ENCODE assay signal across 25 cellular contexts in genomic region chr1:153520818-153521476, GRCh38. TPM values are rescaled to one million over a fixed set of nuclear protein-coding genes. Genes with fewer than 3 reads are reported as not detected.
A peak's percentile ranks its signal among the peaks of the same experiment; 100 is the strongest.
DNase-seq lines count a peak whose midpoint lies in the region; ATAC-seq and TF ChIP-seq lines count a peak whose summit lies in the region.
"Had no signal": no experiment of that assay in that cellular context is flagged by ENCODE, and none has a peak within 500 bp of the region (broad histone marks: within the 10 kb centered on the region; RNA-seq: fewer than 3 reads in every experiment).

No MANE protein-coding gene starts in this region.

- TF ChIP-seq CTCF in HCT116 (IDR thresholded peaks at IDR 0.05 in 2 of 3, conservative IDR thresholded peaks at IDR 0.05 in 1 of 3; ENCODE audit: borderline replicate concordance in 1 of 3, insufficient read depth in 1 of 3, low read depth in 2 of 3, low read length in 2 of 3), result no peak
- no peak for TF ChIP-seq CTCF in RWPE1 (conservative IDR thresholded peaks at IDR 0.05; ENCODE audit: low read depth)

- H3K4me2 ChIP-seq in HCT116 (ENCODE audit: low read length), result peak overlapping the region; percentile 49; the same call in 1 of the 2 replicates

- RAD21 ChIA-PET in HCT116 (lab: Charles Lee; ENCODE audit: low non-redundant PET in 1 of 2, low total read pairs in 2 of 2, uncharacterized antibody in 2 of 2, unreplicated experiment in 2 of 2), result no interaction called here

- H3K27ac ChIP-seq in HCT116 (ENCODE audit: low read depth, low read length) (0 out of 2 replicates have a peak overlapping the region, but pooled peaks have one; percentile 30), RWPE1 (peak overlapping the region; percentile 54)
- H3K27ac ChIP-seq: esophagus muscularis mucosa, gastrocnemius medialis, parathyroid adenoma, SJSA1, vagina had no signal

- H3K4me3 Mint-ChIP-seq in stimulated activated effector memory CD8-positive, alpha-beta T cell treated with anti-CD3 and anti-CD28 coated beads, Interleukin-12 subunit alpha, Interleukin-12 subunit beta, amount 100 ng/mL, for 72 hours, result no peak overlapping the region
- H3K4me3 Mint-ChIP-seq in stimulated activated memory B cell treated with anti-CD40 and anti-IgM and Interleukin-4, amounts not matched to agents 10 μg/mL and 1 μg/mL and 100 μg/mL, for 72 hours, result no peak overlapping the region
- H3K4me3 Mint-ChIP-seq: activated CD4-positive, alpha-beta T cell treated with anti-CD3 and anti-CD28 coated beads, Interleukin-2, amount 10 ng/mL, durations not matched to agents 24 days and 14 days; activated naive CD8-positive, alpha-beta T cell treated with anti-CD3 and anti-CD28 coated beads for 36 hours; CD8-positive, alpha-beta memory T cell; naive thymus-derived CD8-positive, alpha-beta T cell; T-helper 1 cell treated with Interleukin-12 subunit alpha and Interleukin-12 subunit beta and Interleukin-4 antibody, amounts not matched to agents 30 μg/mL and 1 μg/mL, for 36 hours had no signal

- no peak for TF ChIP-seq RAD21 in HCT116 (IDR thresholded peaks at IDR 0.05; ENCODE audit: low read depth)

- no peak for ATAC-seq in HCT116
- no peak for ATAC-seq in stimulated activated effector memory CD8-positive, alpha-beta T cell treated with anti-CD3 and anti-CD28 coated beads, Interleukin-12 subunit alpha, Interleukin-12 subunit beta, amount 100 ng/mL, for 72 hours
- no peak for ATAC-seq in stimulated activated memory B cell treated with anti-CD40 and anti-IgM and Interleukin-4, amounts not matched to agents 10 μg/mL and 1 μg/mL and 100 μg/mL, for 72 hours
- ATAC-seq: gastrocnemius medialis; naive thymus-derived CD8-positive, alpha-beta T cell; sciatic nerve had no signal

- H2AFZ ChIP-seq in HCT116 (ENCODE audit: low read depth, low read length, poor library complexity, severe bottlenecking), result peak overlapping the region; percentile 54
- H2AFZ ChIP-seq: parathyroid adenoma had no signal

- no peak overlapping the region for H3K4me3 ChIP-seq in HCT116 (replicated peaks in 1 of 2; ENCODE audit: low read depth in 1 of 2, low read length in 2 of 2)
- H3K4me3 ChIP-seq: esophagus muscularis mucosa, gastrocnemius medialis, SJSA1, vagina had no signal

- POLR2A ChIA-PET in HCT116 (lab: Charles Lee) (interaction anchor here (0.6 to 4.8 kb wide), 7 partner anchors 13 to 113 kb away, joined by 3 to 51 read pairs (median 5); partner anchors contain the start of genes CHTOP and S100A6), RWPE1 (lab: Yijun Ruan, JAX; ENCODE audit: low non-redundant PET) (no interaction called here)

- peaks cover 9% of the 10 kb centered on the region for H3K27me3 Mint-ChIP-seq in stimulated activated memory B cell treated with anti-CD40 and anti-IgM and Interleukin-4, amounts not matched to agents 10 μg/mL and 1 μg/mL and 100 μg/mL, for 72 hours
- H3K27me3 Mint-ChIP-seq: activated CD4-positive, alpha-beta T cell treated with anti-CD3 and anti-CD28 coated beads, Interleukin-2, amount 10 ng/mL, durations not matched to agents 24 days and 14 days; activated naive CD8-positive, alpha-beta T cell treated with anti-CD3 and anti-CD28 coated beads for 36 hours; naive thymus-derived CD8-positive, alpha-beta T cell had no signal

- H3K4me1 ChIP-seq in HCT116 (ENCODE audit: control insufficient read depth in 1 of 2, insufficient read depth in 2 of 2, low read length in 2 of 2), result peaks cover 29 to 35% of the 10 kb centered on the region in 2 experiments
- H3K4me1 ChIP-seq: gastrocnemius medialis, parathyroid adenoma had no signal

- DNase-seq in HCT116 (ENCODE audit: low read depth, low spot score) (no peak), RWPE1 (ENCODE audit: low spot score) (no peak), islet precursor cell (peak; percentile 76), NCI-H345 (lab: John Stamatoyannopoulos, UW) (no peak), NOMO-1 treated with DMSO at 0.1 percent for 48 hours (lab: John Stamatoyannopoulos, UW; ENCODE audit: unreplicated experiment) (no peak)
- no peak for DNase-seq in stimulated activated effector memory CD8-positive, alpha-beta T cell treated with anti-CD3 and anti-CD28 coated beads, Interleukin-12 subunit alpha, Interleukin-12 subunit beta, amount 100 ng/mL, for 72 hours (ENCODE audit: low spot score in 2 of 2)
- DNase-seq: activated CD4-positive, alpha-beta T cell treated with anti-CD3 and anti-CD28 coated beads, Interleukin-2, amount 10 ng/mL, durations not matched to agents 24 days and 14 days; activated naive CD8-positive, alpha-beta T cell treated with anti-CD3 and anti-CD28 coated beads for 36 hours; CD8-positive, alpha-beta memory T cell; DMS53; effector memory CD4-positive, alpha-beta T cell; gastrocnemius medialis; Kasumi-1; naive thymus-derived CD8-positive, alpha-beta T cell; NCI-H1092; NCI-H2029; NCI-H226; OCI-M1 had no signal

- H3K27me3 ChIP-seq in HCT116 (ENCODE audit: insufficient read depth, low read length), result no peaks in the 10 kb centered on the region
- H3K27me3 ChIP-seq: esophagus muscularis mucosa, gastrocnemius medialis, SJSA1, vagina had no signal

- no peaks in the 10 kb centered on the region for H3K36me3 ChIP-seq in HCT116 (ENCODE audit: control insufficient read depth in 1 of 2, insufficient read depth in 2 of 2, low read length in 2 of 2)
- H3K36me3 ChIP-seq: esophagus muscularis mucosa, gastrocnemius medialis, SJSA1, vagina had no signal

- intact Hi-C loops in HCT116 (cut with micrococcal nuclease), result no loop called here

- H4K20me1 ChIP-seq in HCT116 (ENCODE audit: insufficient read depth), result no peaks in the 10 kb centered on the region

- no peaks in the 10 kb centered on the region for H3K36me3 Mint-ChIP-seq in stimulated activated effector memory CD8-positive, alpha-beta T cell treated with anti-CD3 and anti-CD28 coated beads, Interleukin-12 subunit alpha, Interleukin-12 subunit beta, amount 100 ng/mL, for 72 hours
- no peaks in the 10 kb centered on the region for H3K36me3 Mint-ChIP-seq in stimulated activated memory B cell treated with anti-CD40 and anti-IgM and Interleukin-4, amounts not matched to agents 10 μg/mL and 1 μg/mL and 100 μg/mL, for 72 hours
- H3K36me3 Mint-ChIP-seq: activated naive CD8-positive, alpha-beta T cell treated with anti-CD3 and anti-CD28 coated beads for 36 hours; naive thymus-derived CD8-positive, alpha-beta T cell had no signal

- no peaks in the 10 kb centered on the region for H3K9me3 Mint-ChIP-seq in stimulated activated effector memory CD8-positive, alpha-beta T cell treated with anti-CD3 and anti-CD28 coated beads, Interleukin-12 subunit alpha, Interleukin-12 subunit beta, amount 100 ng/mL, for 72 hours
- no peaks in the 10 kb centered on the region for H3K9me3 Mint-ChIP-seq in stimulated activated memory B cell treated with anti-CD40 and anti-IgM and Interleukin-4, amounts not matched to agents 10 μg/mL and 1 μg/mL and 100 μg/mL, for 72 hours
- H3K9me3 Mint-ChIP-seq: activated CD4-positive, alpha-beta T cell treated with anti-CD3 and anti-CD28 coated beads, Interleukin-2, amount 10 ng/mL, durations not matched to agents 24 days and 14 days; activated naive CD8-positive, alpha-beta T cell treated with anti-CD3 and anti-CD28 coated beads for 36 hours; CD8-positive, alpha-beta memory T cell; naive thymus-derived CD8-positive, alpha-beta T cell; T-helper 1 cell treated with Interleukin-12 subunit alpha and Interleukin-12 subunit beta and Interleukin-4 antibody, amounts not matched to agents 30 μg/mL and 1 μg/mL, for 36 hours had no signal

- CTCF ChIA-PET in HCT116 (lab: Charles Lee), result interaction anchor here (1.3 to 2.7 kb wide), 3 partner anchors 10 to 47 kb away, joined by 6 to 20 read pairs (median 8); no protein-coding TSS in a partner anchor
- CTCF ChIA-PET in RWPE1 (lab: Yijun Ruan, JAX), result interaction anchor here (1.0 kb wide), 1 partner anchor 10 kb away, joined by 3 read pairs; no protein-coding TSS in a partner anchor

- no peaks in the 10 kb centered on the region for H3K9me2 ChIP-seq in HCT116 (ENCODE audit: insufficient read depth)

- no peaks in the 10 kb centered on the region for H3K9me3 ChIP-seq in HCT116 (ENCODE audit: control insufficient read depth in 1 of 2, insufficient read depth in 1 of 2, low read depth in 1 of 2, low read length in 2 of 2)
- H3K9me3 ChIP-seq: esophagus muscularis mucosa, gastrocnemius medialis, SJSA1, vagina had no signal

- H3K27ac Mint-ChIP-seq in stimulated activated effector memory CD8-positive, alpha-beta T cell treated with anti-CD3 and anti-CD28 coated beads, Interleukin-12 subunit alpha, Interleukin-12 subunit beta, amount 100 ng/mL, for 72 hours, result peak overlapping the region; percentile 9
- H3K27ac Mint-ChIP-seq in stimulated activated memory B cell treated with anti-CD40 and anti-IgM and Interleukin-4, amounts not matched to agents 10 μg/mL and 1 μg/mL and 100 μg/mL, for 72 hours, result no peak overlapping the region
- H3K27ac Mint-ChIP-seq: activated CD4-positive, alpha-beta T cell treated with anti-CD3 and anti-CD28 coated beads, Interleukin-2, amount 10 ng/mL, durations not matched to agents 24 days and 14 days; activated naive CD8-positive, alpha-beta T cell treated with anti-CD3 and anti-CD28 coated beads for 36 hours; T-helper 1 cell treated with Interleukin-12 subunit alpha and Interleukin-12 subunit beta and Interleukin-4 antibody, amounts not matched to agents 30 μg/mL and 1 μg/mL, for 36 hours had no signal

- peaks cover 6% of the 10 kb centered on the region for H3K4me1 Mint-ChIP-seq in stimulated activated effector memory CD8-positive, alpha-beta T cell treated with anti-CD3 and anti-CD28 coated beads, Interleukin-12 subunit alpha, Interleukin-12 subunit beta, amount 100 ng/mL, for 72 hours
- H3K4me1 Mint-ChIP-seq in stimulated activated memory B cell treated with anti-CD40 and anti-IgM and Interleukin-4, amounts not matched to agents 10 μg/mL and 1 μg/mL and 100 μg/mL, for 72 hours, result peaks cover 14% of the 10 kb centered on the region

- H3K79me2 ChIP-seq in HCT116 (ENCODE audit: insufficient read depth, low read length), result no peaks in the 10 kb centered on the region
- H3K79me2 ChIP-seq: parathyroid adenoma had no signal

- no peak for TF ChIP-seq POLR2A in HCT116 (IDR thresholded peaks at IDR 0.05; ENCODE audit: borderline replicate concordance, extremely low read depth, insufficient read depth, insufficient read length)

- H3K9ac ChIP-seq in HCT116 (ENCODE audit: low read length), result peak overlapping the region; percentile 24; the same call in 1 of the 2 replicates
- H3K9ac ChIP-seq: parathyroid adenoma had no signal

- no TSS peak for BruUV-seq in HCT116 (replicated peaks; lab: Mats Ljungman, UMichigan)

TF ChIP-seq in HCT116, 20 proteins besides CTCF, POLR2A, EP300 and RAD21 (continues in another document):
- TF ChIP-seq SIN3A (IDR thresholded peaks at IDR 0.05; ENCODE audit: low read depth) (no peak), FOSL1 (IDR thresholded peaks at IDR 0.05; ENCODE audit: low read depth) (no peak)

RNA-seq across cellular contexts. Expression of gene S100A6, which starts 14.8 kb away (rescaled TPM):
- total RNA-seq in HCT116 (2021; ENCODE audit: unreplicated experiment), result 1,633 TPM
- polyA plus RNA-seq in HCT116 (2012), result 3,046 and 3,157 TPM in 2 replicates

RNA-seq across cellular contexts. Expression of gene S100A5, which starts 19.8 kb away (rescaled TPM):
- 6.0 TPM for total RNA-seq in HCT116 (2021; ENCODE audit: unreplicated experiment)
- 4.3 and 5.1 TPM in 2 replicates for polyA plus RNA-seq in HCT116 (2012)
- total RNA-seq: gastrocnemius medialis, sciatic nerve, SJSA1, vagina had no signal

RNA-seq across cellular contexts. Expression of gene S100A4, which starts 24.7 kb away (rescaled TPM):
- total RNA-seq in HCT116 (2021; ENCODE audit: unreplicated experiment), result 384 TPM
- polyA plus RNA-seq in HCT116 (2012), result 374 and 390 TPM in 2 replicates

RNA-seq across cellular contexts. Expression of gene S100A3, which starts 28.1 kb away (rescaled TPM):
- total RNA-seq in HCT116 (2021; ENCODE audit: unreplicated experiment), result 4.2 TPM
- 5.2 and 7.9 TPM in 2 replicates for polyA plus RNA-seq in HCT116 (2012)
- total RNA-seq: activated CD4-positive, alpha-beta T cell treated with anti-CD3 and anti-CD28 coated beads, Interleukin-2, amount 10 ng/mL, durations not matched to agents 24 days and 14 days; activated naive CD8-positive, alpha-beta T cell treated with anti-CD3 and anti-CD28 coated beads for 36 hours; CD8-positive, alpha-beta memory T cell; naive thymus-derived CD8-positive, alpha-beta T cell; sciatic nerve had no signal
- polyA plus RNA-seq: CD8-positive, alpha-beta memory T cell; naive thymus-derived CD8-positive, alpha-beta T cell had no signal

RNA-seq across cellular contexts. Expression of gene S100A2, which starts 44.7 kb away (rescaled TPM):
- total RNA-seq in HCT116 (2021; ENCODE audit: unreplicated experiment), result 24.8 TPM
- polyA plus RNA-seq in HCT116 (2012), result 62.5 and 80.9 TPM in 2 replicates
- total RNA-seq: naive thymus-derived CD8-positive, alpha-beta T cell had no signal
- polyA plus RNA-seq: naive thymus-derived CD8-positive, alpha-beta T cell had no signal
